ENCODE assay signal across 16 cellular contexts in genomic region chr5:156913355-156913718, GRCh38. TPM values are rescaled to one million over a fixed set of nuclear protein-coding genes. Genes with fewer than 3 reads are reported as not detected.
DNase-seq lines count a peak whose midpoint lies in the region; ATAC-seq, FAIRE-seq and TF ChIP-seq lines count a peak whose summit lies in the region.
"Had no signal": no experiment of that assay in that cellular context is flagged by ENCODE, and none has a peak within 500 bp of the region (broad histone marks: within the 10 kb centered on the region; RNA-seq: fewer than 3 reads in every experiment).

No MANE protein-coding gene starts in this region.

- no peaks in the 10 kb centered on the region for H3K79me2 ChIP-seq in H1 (ENCODE audit: control insufficient read depth in 1 of 2, insufficient read depth in 2 of 2, low read length in 2 of 2)

- peak overlapping the region; percentile 99 for H2BK12ac ChIP-seq in H1 (ENCODE audit: low read depth, low read length)

- no peak for DNase-seq in activated naive CD4-positive, alpha-beta T cell (lab: John Stamatoyannopoulos, UW)
- no peak for DNase-seq in Peyer's patch
- DNase-seq in H1 (ENCODE audit: low read depth in 1 of 2, low spot score in 2 of 2), result no peak
- DNase-seq in upper lobe of right lung, result no peak
- DNase-seq in retina, result no peak
- no peak for DNase-seq in NCI-H446 treated with DMSO at 0.1 percent for 48 hours (lab: John Stamatoyannopoulos, UW)
- DNase-seq: activated T-cell treated with anti-CD3 and anti-CD28 coated beads, Interleukin-2, amount 50 U/mL, for 1 hour; brain microvascular endothelial cell; NCI-H1694; SIG-M5 had no signal

- H3K18ac ChIP-seq in H1 (ENCODE audit: extremely low read depth, low read length), result peak overlapping the region; percentile 95

- no peak overlapping the region for H3K4me3 ChIP-seq in Peyer's patch
- peak overlapping the region in 1 of 4 experiments; percentile 33; a peak in 2 of 8 replicates for H3K4me3 ChIP-seq in H1 (ENCODE audit: extremely low read depth in 1 of 4, insufficient read depth in 2 of 4, low read depth in 3 of 4, low read length in 4 of 4)
- H3K4me3 ChIP-seq in upper lobe of right lung, result no peak overlapping the region
- H3K4me3 ChIP-seq: vagina had no signal

- no peaks in the 10 kb centered on the region for H3K79me1 ChIP-seq in H1 (ENCODE audit: low read depth, low read length)

- POLR2A ChIA-PET in H1 (lab: Charles Lee; ENCODE audit: partially characterized antibody), result interaction anchor here (1.1 to 1.6 kb wide), 3 partner anchors 9 to 29 kb away, joined by 3 to 6 read pairs (median 5); no protein-coding TSS in a partner anchor

- no peak overlapping the region for H4K8ac ChIP-seq in H1 (ENCODE audit: extremely low read depth, insufficient read depth, low read length)

- peak; percentile 45 for FAIRE-seq in H1 (lab: Jason Lieb, UNC)

- no peaks in the 10 kb centered on the region for H3K27me3 ChIP-seq in Peyer's patch
- peaks cover 0 to 22% (median 5%) of the 10 kb centered on the region in 4 experiments; a peak in 5 of 7 replicates for H3K27me3 ChIP-seq in H1 (replicated peaks in 1 of 4; ENCODE audit: control insufficient read depth in 3 of 4, extremely low read depth in 1 of 4, insufficient read depth in 3 of 4, low read length in 3 of 4)
- no peaks in the 10 kb centered on the region for H3K27me3 ChIP-seq in upper lobe of right lung
- H3K27me3 ChIP-seq: brain microvascular endothelial cell, vagina had no signal

- peak overlapping the region; percentile 99 for H2BK20ac ChIP-seq in H1 (ENCODE audit: low read length)

- H3K4me1 Mint-ChIP-seq in activated naive CD4-positive, alpha-beta T cell treated with anti-CD3 and anti-CD28 coated beads, Interleukin-2, amount 50 U/mL, for 24 hours, result peaks cover 80% of the 10 kb centered on the region

- WGBS in H1 (ENCODE audit: extremely low coverage in 1 of 2, insufficient coverage in 1 of 2, insufficient read length in 1 of 2, insufficient replicate concordance in 2 of 2, low coverage in 1 of 2, low lambda C conversion rate in 2 of 2, missing lambda C conversion rate in 1 of 2), 2 experiments, result 60% methylated on average over 3 of the region's 3 CpGs; no CpG with 5 or more reads in 1 of the 2 experiments

- peak overlapping the region; percentile 92 for H3K27ac Mint-ChIP-seq in activated naive CD4-positive, alpha-beta T cell treated with anti-CD3 and anti-CD28 coated beads, Interleukin-2, amount 50 U/mL, for 24 hours

- no peak overlapping the region; the same call in 1 of the 2 replicates for H2BK15ac ChIP-seq in H1 (ENCODE audit: low read length)

- H3K36me3 Mint-ChIP-seq in activated naive CD4-positive, alpha-beta T cell treated with anti-CD3 and anti-CD28 coated beads, Interleukin-2, amount 50 U/mL, for 24 hours, result peaks cover 11% of the 10 kb centered on the region

- peak overlapping the region in 1 of 4 experiments; percentile 53; a peak in 2 of 7 replicates for H3K9ac ChIP-seq in H1 (replicated peaks in 1 of 4; ENCODE audit: extremely low read depth in 1 of 4, low read depth in 3 of 4, low read length in 3 of 4)

- H3K23ac ChIP-seq in H1 (ENCODE audit: insufficient read length), result no peak overlapping the region

- peak overlapping the region; percentile 99 for H2AK5ac ChIP-seq in H1 (ENCODE audit: low read depth, low read length)

- H2BK120ac ChIP-seq in H1 (replicated peaks; ENCODE audit: low read depth, low read length), result peak overlapping the region; percentile 97

- peaks cover 2% of the 10 kb centered on the region; the same call in 1 of the 2 replicates for H3K23me2 ChIP-seq in H1 (ENCODE audit: low read depth, low read length)

- H3K27ac ChIP-seq in Peyer's patch, result peak overlapping the region in 3 of 4 donors; percentile 23 to 67 (median 52)
- H3K27ac ChIP-seq in H1 (ENCODE audit: low read depth, low read length), result peak overlapping the region; percentile 80
- peak overlapping the region; percentile 6 for H3K27ac ChIP-seq in upper lobe of right lung
- H3K27ac ChIP-seq: brain microvascular endothelial cell, vagina had no signal

- ATAC-seq in upper lobe of right lung, result no peak
- ATAC-seq in HG02870 (IDR thresholded peaks at IDR 0.05; ENCODE audit: unreplicated experiment), result no peak

- H3K9me3 ChIP-seq in Peyer's patch (no peaks in the 10 kb centered on the region), H1 (ENCODE audit: insufficient read depth in 2 of 2, low read depth in 1 of 2, low read length in 1 of 2) (no peaks in the 10 kb centered on the region), upper lobe of right lung (no peaks in the 10 kb centered on the region)
- H3K9me3 ChIP-seq: vagina had no signal

- TF ChIP-seq RAD21 in H1 (IDR thresholded peaks at IDR 0.05 in 1 of 2, conservative IDR thresholded peaks at IDR 0.05 in 1 of 2; ENCODE audit: low read depth in 2 of 2, low read length in 2 of 2), result no peak

- peak overlapping the region; percentile 43 for H3K56ac ChIP-seq in H1 (replicated peaks; ENCODE audit: insufficient read length, low read depth, low read length)

- no peak overlapping the region for H2AFZ ChIP-seq in H1 (ENCODE audit: low read length)

- H3K4me3 Mint-ChIP-seq in activated naive CD4-positive, alpha-beta T cell treated with anti-CD3 and anti-CD28 coated beads, Interleukin-2, amount 50 U/mL, for 24 hours, result peak overlapping the region; percentile 33

- no peak for TF ChIP-seq EP300 in H1 (IDR thresholded peaks at IDR 0.05; ENCODE audit: borderline replicate concordance in 1 of 2, low read depth in 2 of 2, low read length in 2 of 2)

- CTCF ChIA-PET in H1 (lab: Charles Lee; ENCODE audit: partially characterized antibody), result interaction anchor here (1.0 to 1.4 kb wide), 2 partner anchors 24 to 219 kb away, joined by 3 to 7 read pairs; no protein-coding TSS in a partner anchor

- H4K5ac ChIP-seq in H1 (ENCODE audit: insufficient read length, low read depth, low read length), result peak overlapping the region; percentile 26

- no peak for TF ChIP-seq CTCF in Peyer's patch (IDR thresholded peaks at IDR 0.05)
- TF ChIP-seq CTCF in H1 (IDR thresholded peaks at IDR 0.05; ENCODE audit: control extremely low read depth in 1 of 3, insufficient read depth in 1 of 3, low read depth in 1 of 3, low read length in 3 of 3), result no peak
- TF ChIP-seq CTCF in upper lobe of right lung (IDR thresholded peaks at IDR 0.05), result no peak

- peak overlapping the region; percentile 100 for H2BK5ac ChIP-seq in H1 (ENCODE audit: low read depth, low read length)

- H3K36me3 ChIP-seq in Peyer's patch (no peaks in the 10 kb centered on the region), H1 (ENCODE audit: control insufficient read depth in 2 of 4, insufficient read depth in 4 of 4, low read length in 3 of 4) (no peaks in the 10 kb centered on the region), upper lobe of right lung (no peaks in the 10 kb centered on the region)
- H3K36me3 ChIP-seq: brain microvascular endothelial cell, vagina had no signal

- H3K14ac ChIP-seq in H1 (ENCODE audit: insufficient read length), result no peak overlapping the region

- peak overlapping the region; percentile 98 for H4K91ac ChIP-seq in H1 (replicated peaks; ENCODE audit: insufficient read length, low read length)

- H3K4me2 ChIP-seq in H1 (ENCODE audit: insufficient read depth in 1 of 2, low read depth in 2 of 2, low read length in 2 of 2), result peak overlapping the region; percentile 59 to 60

- no peaks in the 10 kb centered on the region for H3K27me3 Mint-ChIP-seq in activated naive CD4-positive, alpha-beta T cell treated with anti-CD3 and anti-CD28 coated beads, Interleukin-2, amount 50 U/mL, for 24 hours

- H3K9me3 Mint-ChIP-seq in activated naive CD4-positive, alpha-beta T cell treated with anti-CD3 and anti-CD28 coated beads, Interleukin-2, amount 50 U/mL, for 24 hours, result peaks cover 11% of the 10 kb centered on the region

- intact Hi-C loops in upper lobe of right lung (cut with DNase I), result no loop called here

- H4K20me1 ChIP-seq in H1 (replicated peaks in 1 of 2; ENCODE audit: control insufficient read depth in 1 of 2, insufficient read depth in 2 of 2, low read length in 2 of 2), result no peaks in the 10 kb centered on the region

- H3K4me1 ChIP-seq in Peyer's patch (no peaks in the 10 kb centered on the region), H1 (replicated peaks in 1 of 4; ENCODE audit: control insufficient read depth in 3 of 4, insufficient read depth in 4 of 4, low read length in 3 of 4) (peaks cover 9 to 19% (median 15%) of the 10 kb centered on the region in 4 experiments; a peak in 6 of 7 replicates), upper lobe of right lung (no peaks in the 10 kb centered on the region)
- H3K4me1 ChIP-seq: vagina had no signal

- H3K4ac ChIP-seq in H1 (replicated peaks; ENCODE audit: insufficient read length, low read depth, low read length), result peak overlapping the region; percentile 95

- no peak for TF ChIP-seq POLR2A in Peyer's patch (IDR thresholded peaks at IDR 0.05)
- TF ChIP-seq POLR2A in H1 (IDR thresholded peaks at IDR 0.05; ENCODE audit: control extremely low read depth in 1 of 2, low read depth in 2 of 2, low read length in 2 of 2), result no peak

TF ChIP-seq in H1, 55 proteins besides CTCF, POLR2A, EP300 and RAD21 (continues in another document):
- TF ChIP-seq GABPA (IDR thresholded peaks at IDR 0.05; ENCODE audit: borderline replicate concordance, insufficient read depth, low read length), result no peak
- TF ChIP-seq ZNF274 (IDR thresholded peaks at IDR 0.05; ENCODE audit: borderline replicate concordance, extremely low read depth, low read length), result no peak
- no peak for TF ChIP-seq CBX8 (IDR thresholded peaks at IDR 0.05; ENCODE audit: borderline replicate concordance, low read depth, low read length)
- TF ChIP-seq JUN (IDR thresholded peaks at IDR 0.05; ENCODE audit: low read depth, low read length), result no peak
- no peak for TF ChIP-seq MAFK (IDR thresholded peaks at IDR 0.05; ENCODE audit: low read depth, low read length)
- no peak for TF ChIP-seq POLR2AphosphoS5 (IDR thresholded peaks at IDR 0.05; ENCODE audit: low read depth, low read length)
- no peak for TF ChIP-seq JUND (IDR thresholded peaks at IDR 0.05; ENCODE audit: low read length)
- TF ChIP-seq TAF7 (optimal IDR thresholded peaks at IDR 0.05; ENCODE audit: borderline replicate concordance, low read depth, low read length), result no peak
- TF ChIP-seq NANOG (IDR thresholded peaks at IDR 0.05; ENCODE audit: insufficient read depth, low read depth, low read length, poor library complexity, severe bottlenecking), result no peak
- no peak for TF ChIP-seq FOSL1 (IDR thresholded peaks at IDR 0.05; ENCODE audit: insufficient read depth, low read depth, low read length)

RNA-seq across cellular contexts. Expression of gene TIMD4, which starts 49.7 kb away (rescaled TPM):
- total RNA-seq in Peyer's patch (1 to 10 TPM in 1 of 4 donors, not detected in 3; 2.5 TPM), upper lobe of right lung (not detected)
- total RNA-seq in H1 (2021; fragmentation: NEBNext Ultra II Directional; extraction: Animal tissue kit (Norgen Biotek cat#: 25700)), result not detected in 2 replicates
- not detected in 2 replicates for polyA plus RNA-seq in H1 (2011; rRNA removed)
- polyA plus RNA-seq in H1 (2011; cell fraction: cytosol; rRNA removed), result not detected
- not detected for polyA plus RNA-seq in H1 (2011; cell fraction: nucleus; rRNA removed)
- not detected in 4 replicates for polyA plus RNA-seq in H1 (2012, experiment 1 of 2)
- polyA plus RNA-seq in H1 (2012, experiment 2 of 2), result not detected
- polyA plus RNA-seq in H1 (2013, experiment 1 of 2), result 0.04 TPM
- polyA plus RNA-seq in H1 (2013, experiment 2 of 2), result 0.07 TPM
- not detected in 2 replicates for polyA minus RNA-seq in H1 (2011; rRNA and poly(A)+ RNA removed)
- polyA minus RNA-seq in H1 (2011; cell fraction: cytosol; rRNA and poly(A)+ RNA removed), result not detected
- polyA minus RNA-seq in H1 (2011; cell fraction: nucleus; rRNA and poly(A)+ RNA removed), result not detected
- total RNA-seq: fibroblast of villous mesenchyme, kidney epithelial cell, pulmonary artery endothelial cell, vagina had no signal

Comparison
In these comparisons a context has a peak if more than half of its experiments do, and no peak if none do; other contexts are left out.
1. H3K27ac ChIP-seq: peak in every context shown above with its lines; median percentile 80 in H1; 52 in Peyer's patch; 6 in upper lobe of right lung.